In genomic region chr3:99249627-99250026, GRCh38 we compare ENCODE assay signal across 27 cellular contexts.
A peak's percentile ranks its signal among the peaks of the same experiment; 100 is the strongest.
DNase-seq lines count a peak whose midpoint lies in the region; FAIRE-seq and TF ChIP-seq lines count a peak whose summit lies in the region.
"Had no signal": no experiment of that assay in that cellular context is flagged by ENCODE, and none has a peak within 500 bp of the region (broad histone marks: within the 10 kb centered on the region; RNA-seq: fewer than 3 reads in every experiment).

No MANE protein-coding gene starts in this region.

- H4K20me1 ChIP-seq in astrocyte (ENCODE audit: insufficient read depth, low read length) = no peaks in the 10 kb centered on the region

- no peaks in the 10 kb centered on the region for H3K27me3 ChIP-seq in breast epithelium
- no peaks in the 10 kb centered on the region for H3K27me3 ChIP-seq in astrocyte (ENCODE audit: insufficient read depth, low read length)
- no peaks in the 10 kb centered on the region for H3K27me3 ChIP-seq in testis
- H3K27me3 ChIP-seq: esophagus squamous epithelium, hepatocyte, upper lobe of right lung had no signal

- peak overlapping the region; percentile 81 for H3K27ac Mint-ChIP-seq in MCF 10A (ENCODE audit: low read depth, unreplicated experiment)
- H3K27ac Mint-ChIP-seq in astrocyte (ENCODE audit: unreplicated experiment) = no peak overlapping the region
- H3K27ac Mint-ChIP-seq in osteocyte (ENCODE audit: unreplicated experiment) = peak overlapping the region; percentile 90
- H3K27ac Mint-ChIP-seq: activated CD8-positive, alpha-beta T cell treated with anti-CD3 and anti-CD28 coated beads, Interleukin-2, amount 10 ng/mL, durations not matched to agents 7 days and 5 days; activated naive CD4-positive, alpha-beta T cell treated with anti-CD3 and anti-CD28 coated beads, Interleukin-2, amount 50 U/mL, for 24 hours; activated T-helper 2 cell treated with anti-CD3 and anti-CD28 coated beads, Interferon-gamma antibody, Interleukin-2, Interleukin-4, amounts not matched to agents 10 μg/mL and 5 μg/mL and 100 μg/mL, durations not matched to agents 14 hours and 24 hours and 36 hours; CD4-positive, alpha-beta T cell; progenitor cell of endocrine pancreas had no signal

- H3K79me2 ChIP-seq in astrocyte (ENCODE audit: insufficient read depth, low read length) = no peaks in the 10 kb centered on the region
- H3K79me2 ChIP-seq: hepatocyte had no signal

- POLR2A ChIA-PET in MCF 10A (lab: Yijun Ruan, JAX) = interaction anchor here (0.6 to 1.5 kb wide), 5 partner anchors 16 to 693 kb away, joined by 3 to 4 read pairs (median 3); no protein-coding TSS in a partner anchor

- H3K36me3 ChIP-seq in breast epithelium (no peaks in the 10 kb centered on the region), astrocyte (ENCODE audit: insufficient read depth, low read length) (no peaks in the 10 kb centered on the region), testis (ENCODE audit: low read depth, missing control alignments) (no peaks in the 10 kb centered on the region)
- H3K36me3 ChIP-seq: esophagus squamous epithelium, upper lobe of right lung had no signal

- H3K4me3 ChIP-seq in breast epithelium = no peak overlapping the region
- no peak overlapping the region for H3K4me3 ChIP-seq in astrocyte (ENCODE audit: insufficient read depth, low read depth, low read length)
- H3K4me3 ChIP-seq in testis = no peak overlapping the region
- H3K4me3 ChIP-seq: esophagus squamous epithelium, hepatocyte, SK-N-MC, upper lobe of right lung had no signal

- TF ChIP-seq POLR2A in breast epithelium (IDR thresholded peaks at IDR 0.05) = no peak
- TF ChIP-seq POLR2A in testis (IDR thresholded peaks at IDR 0.05) = no peak

- peaks cover 42% of the 10 kb centered on the region for H3K4me1 Mint-ChIP-seq in MCF 10A (ENCODE audit: insufficient read depth, unreplicated experiment)
- H3K4me1 Mint-ChIP-seq in astrocyte (ENCODE audit: low read depth, unreplicated experiment) = peaks cover 14% of the 10 kb centered on the region
- peaks cover 81% of the 10 kb centered on the region for H3K4me1 Mint-ChIP-seq in osteocyte (ENCODE audit: unreplicated experiment)
- H3K4me1 Mint-ChIP-seq: activated naive CD4-positive, alpha-beta T cell treated with anti-CD3 and anti-CD28 coated beads, Interleukin-2, amount 50 U/mL, for 24 hours had no signal

- DNase-seq in MCF 10A (ENCODE audit: unreplicated experiment) = no peak
- no peak for DNase-seq in breast epithelium (ENCODE audit: low spot score in 2 of 2)
- DNase-seq in astrocyte (ENCODE audit: low read depth) = peak; percentile 70
- no peak for DNase-seq in osteocyte (ENCODE audit: extremely low spot score, unreplicated experiment)
- DNase-seq in stimulated activated CD4-positive, alpha-beta T cell treated with anti-CD3 and anti-CD28 coated beads, Interleukin-12 subunit alpha, Interleukin-12 subunit beta, amount 100 ng/mL, for 4 hours = no peak
- DNase-seq in COLO829 (ENCODE audit: low spot score) = no peak
- no peak for DNase-seq in testis
- no peak for DNase-seq in AML-193 (lab: John Stamatoyannopoulos, UW)
- DNase-seq: activated CD8-positive, alpha-beta T cell treated with anti-CD3 and anti-CD28 coated beads, Interleukin-2, amount 10 ng/mL, durations not matched to agents 7 days and 5 days; CD4-positive, alpha-beta T cell; central memory CD4-positive, alpha-beta T cell; dermis blood vessel endothelial cell; esophagus squamous epithelium; left cardiac atrium; NCI-H1105; NCI-H2029; NCI-H526; stimulated activated CD8-positive, alpha-beta memory T cell treated with anti-CD3 and anti-CD28 coated beads, Interleukin-4, amount 100 ng/mL, for 48 hours; T-helper 2 cell; upper lobe of right lung had no signal

- no peak for FAIRE-seq in astrocyte (lab: Jason Lieb, UNC)
- FAIRE-seq: frontal cortex had no signal

- H3K9me3 Mint-ChIP-seq in MCF 10A (ENCODE audit: unreplicated experiment) (no peaks in the 10 kb centered on the region), astrocyte (ENCODE audit: unreplicated experiment) (peaks cover 1% of the 10 kb centered on the region), osteocyte (ENCODE audit: unreplicated experiment) (peaks cover 5% of the 10 kb centered on the region)
- H3K9me3 Mint-ChIP-seq: activated T-helper 2 cell treated with anti-CD3 and anti-CD28 coated beads, Interferon-gamma antibody, Interleukin-2, Interleukin-4, amounts not matched to agents 10 μg/mL and 5 μg/mL and 100 μg/mL, durations not matched to agents 14 hours and 24 hours and 36 hours; CD4-positive, alpha-beta T cell had no signal

- H3K27ac ChIP-seq in breast epithelium (no peak overlapping the region), astrocyte (ENCODE audit: low read depth, low read length) (no peak overlapping the region), testis (no peak overlapping the region)
- H3K27ac ChIP-seq: 22Rv1, hepatocyte, SK-N-MC, upper lobe of right lung had no signal

- no peak overlapping the region for H3K9ac ChIP-seq in astrocyte (ENCODE audit: low read length)

- no peaks in the 10 kb centered on the region for H3K27me3 Mint-ChIP-seq in MCF 10A (ENCODE audit: insufficient read depth, unreplicated experiment)
- H3K27me3 Mint-ChIP-seq in astrocyte (ENCODE audit: low read depth, unreplicated experiment) = no peaks in the 10 kb centered on the region
- H3K27me3 Mint-ChIP-seq in osteocyte (ENCODE audit: unreplicated experiment) = no peaks in the 10 kb centered on the region
- H3K27me3 Mint-ChIP-seq: activated naive CD4-positive, alpha-beta T cell treated with anti-CD3 and anti-CD28 coated beads, Interleukin-2, amount 50 U/mL, for 24 hours; CD4-positive, alpha-beta T cell had no signal

- WGBS in testis, 2 donors = 91% methylated on average over 6 of the region's 6 CpGs

- BruUV-seq in MCF 10A (replicated peaks; lab: Mats Ljungman, UMichigan) = no TSS peak

- CTCF ChIA-PET in MCF 10A (lab: Yijun Ruan, JAX) = interaction anchor here (0.9 to 1.8 kb wide), 2 partner anchors 77 to 248 kb away, joined by 3 to 6 read pairs; no protein-coding TSS in a partner anchor

- no peaks in the 10 kb centered on the region for H3K9me3 ChIP-seq in breast epithelium
- H3K9me3 ChIP-seq in astrocyte (ENCODE audit: insufficient read depth, low read depth, low read length) = no peaks in the 10 kb centered on the region
- no peaks in the 10 kb centered on the region for H3K9me3 ChIP-seq in testis
- H3K9me3 ChIP-seq: esophagus squamous epithelium, upper lobe of right lung had no signal

- no peak overlapping the region for H3K4me3 Mint-ChIP-seq in MCF 10A (ENCODE audit: unreplicated experiment)
- H3K4me3 Mint-ChIP-seq in astrocyte (ENCODE audit: unreplicated experiment) = no peak overlapping the region
- H3K4me3 Mint-ChIP-seq in osteocyte (ENCODE audit: unreplicated experiment) = no peak overlapping the region
- H3K4me3 Mint-ChIP-seq: activated CD8-positive, alpha-beta T cell treated with anti-CD3 and anti-CD28 coated beads, Interleukin-2, amount 10 ng/mL, durations not matched to agents 7 days and 5 days; activated naive CD4-positive, alpha-beta T cell treated with anti-CD3 and anti-CD28 coated beads, Interleukin-2, amount 50 U/mL, for 24 hours; CD4-positive, alpha-beta T cell had no signal

- peak overlapping the region; percentile 14 for H3K4me2 ChIP-seq in astrocyte (ENCODE audit: low read length)
- H3K4me2 ChIP-seq: hepatocyte had no signal

- H3K36me3 Mint-ChIP-seq in MCF 10A (ENCODE audit: insufficient read depth, unreplicated experiment) = peaks cover 6% of the 10 kb centered on the region
- no peaks in the 10 kb centered on the region for H3K36me3 Mint-ChIP-seq in astrocyte (ENCODE audit: low read depth, unreplicated experiment)
- H3K36me3 Mint-ChIP-seq in osteocyte (ENCODE audit: unreplicated experiment) = peaks cover 6% of the 10 kb centered on the region
- H3K36me3 Mint-ChIP-seq: activated naive CD4-positive, alpha-beta T cell treated with anti-CD3 and anti-CD28 coated beads, Interleukin-2, amount 50 U/mL, for 24 hours had no signal

- H2AFZ ChIP-seq in astrocyte (ENCODE audit: low read depth, low read length) = no peak overlapping the region
- H2AFZ ChIP-seq: hepatocyte had no signal

- TF ChIP-seq CTCF in MCF 10A (IDR thresholded peaks at IDR 0.05; ENCODE audit: unreplicated experiment) (no peak), breast epithelium (IDR thresholded peaks at IDR 0.05) (no peak), astrocyte (IDR thresholded peaks at IDR 0.05; ENCODE audit: insufficient read depth, low read depth, low read length) (no peak), osteocyte (IDR thresholded peaks at IDR 0.05) (no peak), testis (IDR thresholded peaks at IDR 0.05) (no peak)

- H3K4me1 ChIP-seq in breast epithelium (no peaks in the 10 kb centered on the region), astrocyte (ENCODE audit: insufficient read depth, low read length) (peaks cover 21% of the 10 kb centered on the region), testis (peaks cover 19% of the 10 kb centered on the region)

- intact Hi-C loops in MCF 10A (cut with micrococcal nuclease) (no loop called here), breast epithelium (cut with DNase I; ENCODE audit: low total_unique reads) (no loop called here), testis (cut with DNase I; ENCODE audit: low total_unique reads) (no loop called here)
